ENCODE assay signal across 19 cellular contexts in genomic region chr5:112005533-112005926, GRCh38.
A peak's percentile ranks its signal among the peaks of the same experiment; 100 is the strongest.
DNase-seq lines count a peak whose midpoint lies in the region; ATAC-seq, FAIRE-seq and TF ChIP-seq lines count a peak whose summit lies in the region.
"Had no signal": no experiment of that assay in that cellular context is flagged by ENCODE, and none has a peak within 500 bp of the region (broad histone marks: within the 10 kb centered on the region; RNA-seq: fewer than 3 reads in every experiment).

No MANE protein-coding gene starts in this region.

- H3K4me1 Mint-ChIP-seq in CD14-positive monocyte = peaks cover 10% of the 10 kb centered on the region
- H3K4me1 Mint-ChIP-seq: immature natural killer cell had no signal

- no peaks in the 10 kb centered on the region for H3K9me2 ChIP-seq in SK-N-SH

- H2AK5ac ChIP-seq in neuronal stem cell (ENCODE audit: low read depth, low read length) = no peak overlapping the region

- DNase-seq in SK-N-SH (no peak), GM12878 (ENCODE audit: low read depth, low spot score) (no peak), glomerular visceral epithelial cell (ENCODE audit: extremely low spot score) (peak; percentile 55), CD14-positive monocyte (ENCODE audit: low spot score) (no peak), breast epithelium (ENCODE audit: low spot score in 2 of 2) (no peak), neuronal stem cell (ENCODE audit: low spot score) (no peak), psoas muscle (no peak)
- DNase-seq: activated CD4-positive, alpha-beta memory T cell treated with anti-CD3 and anti-CD28 coated beads for 36 hours; amygdala; immature natural killer cell; NCI-H1417 treated with DMSO at 0.1 percent for 48 hours; OCI-M1; spleen had no signal

- no peak overlapping the region for H2BK12ac ChIP-seq in neuronal stem cell (ENCODE audit: low read length)

- POLR2A ChIA-PET in SK-N-SH (lab: Yijun Ruan, JAX) (no interaction called here), GM12878 (lab: Charles Lee) (no interaction called here)

- no peak for FAIRE-seq in GM12878 (lab: Jason Lieb, UNC)

- H4K91ac ChIP-seq in neuronal stem cell (ENCODE audit: low read depth, low read length, poor library complexity) = no peak overlapping the region

- intact Hi-C loops in GM12878 (cut with micrococcal nuclease; ENCODE audit: unreplicated experiment) (loop anchor here (5.0 to 10.0 kb wide), 2 partner anchors 112 to 251 kb away; partner anchors contain the start of gene NREP), CD14-positive monocyte (cut with micrococcal nuclease) (no loop called here), breast epithelium (cut with DNase I; ENCODE audit: low total_unique reads) (no loop called here), psoas muscle (cut with DNase I) (no loop called here)

- no peaks in the 10 kb centered on the region for H3K36me3 ChIP-seq in SK-N-SH (replicated peaks in 1 of 2; ENCODE audit: control insufficient read depth in 1 of 2, insufficient read depth in 2 of 2, low read length in 1 of 2)
- H3K36me3 ChIP-seq in GM12878 (ENCODE audit: control insufficient read depth in 2 of 2, insufficient read depth in 2 of 2, low read length in 1 of 2) = no peaks in the 10 kb centered on the region
- H3K36me3 ChIP-seq in breast epithelium = no peaks in the 10 kb centered on the region
- no peaks in the 10 kb centered on the region for H3K36me3 ChIP-seq in neuronal stem cell (replicated peaks in 1 of 2; ENCODE audit: control insufficient read depth in 2 of 2, insufficient read depth in 2 of 2, low read length in 2 of 2)
- no peaks in the 10 kb centered on the region for H3K36me3 ChIP-seq in psoas muscle (ENCODE audit: insufficient read depth in 1 of 2, low read depth in 1 of 2)
- H3K36me3 ChIP-seq: gastroesophageal sphincter, spleen had no signal

- H3K23ac ChIP-seq in neuronal stem cell (ENCODE audit: low read depth, low read length, poor library complexity) = no peak overlapping the region

- H3K27me3 Mint-ChIP-seq in CD14-positive monocyte (ENCODE audit: low read depth in 3 of 3) = no peaks in the 10 kb centered on the region

- peak in 1 of 2 experiments; percentile 15; a peak in 1 of 4 replicates for TF ChIP-seq EP300 in SK-N-SH (IDR thresholded peaks at IDR 0.05; ENCODE audit: borderline replicate concordance in 1 of 2, low read depth in 1 of 2, low read length in 1 of 2)
- TF ChIP-seq EP300 in GM12878 (IDR thresholded peaks at IDR 0.05; ENCODE audit: borderline replicate concordance in 1 of 2, control insufficient read depth in 1 of 2, low read depth in 2 of 2, low read length in 2 of 2) = no peak

- TF ChIP-seq RAD21 in SK-N-SH (IDR thresholded peaks at IDR 0.05; ENCODE audit: low read length) = no peak
- no peak for TF ChIP-seq RAD21 in GM12878 (IDR thresholded peaks at IDR 0.05; ENCODE audit: insufficient read depth, low read depth, low read length)

- H3K36me3 Mint-ChIP-seq in CD14-positive monocyte = no peaks in the 10 kb centered on the region
- H3K36me3 Mint-ChIP-seq: activated CD4-positive, alpha-beta memory T cell treated with anti-CD3 and anti-CD28 coated beads for 36 hours; immature natural killer cell; mesothelial cell of epicardium had no signal

- WGBS in SK-N-SH (ENCODE audit: low lambda C conversion rate) = 88% methylated on average over 1 of the region's 1 CpG
- WGBS in GM12878 (ENCODE audit: insufficient coverage, insufficient replicate concordance, low lambda C conversion rate, missing lambda C conversion rate) = 40% methylated on average over 1 of the region's 1 CpG
- no CpG with 5 or more reads among the region's 1 CpG for WGBS in neuronal stem cell (ENCODE audit: extremely low coverage in 2 of 2, insufficient read length in 2 of 2, insufficient replicate concordance in 1 of 2), 2 donors
- 82 to 93% (median 91%) methylated on average over 1 of the region's 1 CpG for WGBS in psoas muscle, 3 donors

- peak overlapping the region in 1 of 2 experiments; percentile 95; a peak in 2 of 4 replicates for H3K27ac ChIP-seq in SK-N-SH (ENCODE audit: low read depth in 2 of 2, low read length in 1 of 2)
- H3K27ac ChIP-seq in GM12878 (ENCODE audit: control insufficient read depth, insufficient read depth) = 0 out of 2 replicates have a peak overlapping the region, but pooled peaks have one; percentile 8
- no peak overlapping the region for H3K27ac ChIP-seq in breast epithelium
- no peak overlapping the region for H3K27ac ChIP-seq in neuronal stem cell (replicated peaks; ENCODE audit: low read length)
- no peak overlapping the region for H3K27ac ChIP-seq in psoas muscle
- H3K27ac ChIP-seq: 22Rv1, gastroesophageal sphincter, KMS-11, spleen had no signal

- H3K4me1 ChIP-seq in SK-N-SH (ENCODE audit: control insufficient read depth in 1 of 2, insufficient read depth in 2 of 2, low read depth in 1 of 2, low read length in 1 of 2) (peaks cover 2 to 32% of the 10 kb centered on the region in 2 experiments), GM12878 (ENCODE audit: control insufficient read depth, insufficient read depth, low read length) (peaks cover 7% of the 10 kb centered on the region), breast epithelium (no peaks in the 10 kb centered on the region), neuronal stem cell (ENCODE audit: control insufficient read depth in 2 of 2, insufficient read depth in 1 of 2, low read depth in 1 of 2, low read length in 2 of 2) (no peaks in the 10 kb centered on the region), psoas muscle (no peaks in the 10 kb centered on the region)
- H3K4me1 ChIP-seq: spleen had no signal

- RAD21 ChIA-PET in GM12878 (lab: Charles Lee; ENCODE audit: unreplicated experiment) = no interaction called here

- ATAC-seq in SK-N-SH treated with all-trans-retinoic acid at 6 μM for 48 hours (no peak), GM12878 (no peak), psoas muscle (no peak)
- ATAC-seq: gastroesophageal sphincter had no signal

- no peak overlapping the region for H4K8ac ChIP-seq in neuronal stem cell (ENCODE audit: low read depth, low read length)

- H3K18ac ChIP-seq in neuronal stem cell (ENCODE audit: low read length) = no peak overlapping the region

- H3K4me2 ChIP-seq in SK-N-SH (peak overlapping the region; percentile 13; the same call in 1 of the 2 replicates), GM12878 (ENCODE audit: control insufficient read depth, insufficient read depth) (no peak overlapping the region), neuronal stem cell (ENCODE audit: insufficient read depth, low read length, poor library complexity, severe bottlenecking) (no peak overlapping the region)
- H3K4me2 ChIP-seq: KMS-11 had no signal

- H4K20me1 ChIP-seq in SK-N-SH (ENCODE audit: insufficient read depth) = no peaks in the 10 kb centered on the region
- H4K20me1 ChIP-seq in GM12878 (ENCODE audit: control insufficient read depth, insufficient read depth) = no peaks in the 10 kb centered on the region

- H3F3A ChIP-seq in SK-N-SH (replicated peaks; ENCODE audit: insufficient read depth) = peaks cover 27% of the 10 kb centered on the region

- in situ Hi-C loops in GM12878 (cut with MboI) = no loop called here

- no peaks in the 10 kb centered on the region for H3K9me3 ChIP-seq in SK-N-SH
- H3K9me3 ChIP-seq in GM12878 (replicated peaks; ENCODE audit: control insufficient read depth, insufficient read depth, low read length) = no peaks in the 10 kb centered on the region; the same call in 2 of the 3 replicates
- H3K9me3 ChIP-seq in breast epithelium = no peaks in the 10 kb centered on the region
- no peaks in the 10 kb centered on the region for H3K9me3 ChIP-seq in neuronal stem cell (replicated peaks in 1 of 2; ENCODE audit: control insufficient read depth in 2 of 2, insufficient read depth in 1 of 2, low read depth in 1 of 2, low read length in 2 of 2)
- H3K9me3 ChIP-seq in psoas muscle = no peaks in the 10 kb centered on the region
- H3K9me3 ChIP-seq: gastroesophageal sphincter, spleen had no signal

- no peak overlapping the region for H2AFZ ChIP-seq in SK-N-SH (ENCODE audit: low read depth)
- no peak overlapping the region for H2AFZ ChIP-seq in GM12878 (ENCODE audit: control insufficient read depth, low read depth, low read length)
- no peak overlapping the region for H2AFZ ChIP-seq in neuronal stem cell (ENCODE audit: low read length)

- SMC1A ChIA-PET in GM12878 (lab: Charles Lee; ENCODE audit: uncharacterized antibody, unreplicated experiment) = no interaction called here

- no peak overlapping the region for H3K27ac Mint-ChIP-seq in CD14-positive monocyte
- H3K27ac Mint-ChIP-seq: activated CD4-positive, alpha-beta memory T cell treated with anti-CD3 and anti-CD28 coated beads for 36 hours; immature natural killer cell; mesothelial cell of epicardium; stimulated activated naive CD8-positive, alpha-beta T cell treated with anti-CD3 and anti-CD28 coated beads, Interleukin-15, Interleukin-2, amounts not matched to agents 100 ng/mL and 50 ng/mL, for 24 hours had no signal

- H3K4me3 Mint-ChIP-seq in CD14-positive monocyte = no peak overlapping the region
- H3K4me3 Mint-ChIP-seq: activated CD4-positive, alpha-beta memory T cell treated with anti-CD3 and anti-CD28 coated beads for 36 hours; immature natural killer cell; mesothelial cell of epicardium; stimulated activated naive CD8-positive, alpha-beta T cell treated with anti-CD3 and anti-CD28 coated beads, Interleukin-15, Interleukin-2, amounts not matched to agents 100 ng/mL and 50 ng/mL, for 24 hours had no signal

- H3K27me3 ChIP-seq in SK-N-SH (ENCODE audit: insufficient read depth) (no peaks in the 10 kb centered on the region), GM12878 (replicated peaks in 1 of 2; ENCODE audit: control insufficient read depth in 2 of 2, insufficient read depth in 2 of 2, low read length in 1 of 2) (no peaks in the 10 kb centered on the region), breast epithelium (no peaks in the 10 kb centered on the region), neuronal stem cell (ENCODE audit: control insufficient read depth in 3 of 3, insufficient read depth in 3 of 3, low read depth in 1 of 3, low read length in 3 of 3) (no peaks in the 10 kb centered on the region), psoas muscle (ENCODE audit: insufficient read depth in 3 of 3, low read length in 2 of 3) (no peaks in the 10 kb centered on the region)
- H3K27me3 ChIP-seq: gastroesophageal sphincter, spleen had no signal

- H2BK120ac ChIP-seq in neuronal stem cell (ENCODE audit: low read depth, low read length) = no peak overlapping the region

- H3K79me1 ChIP-seq in neuronal stem cell (ENCODE audit: low read depth, low read length) = no peaks in the 10 kb centered on the region

- TF ChIP-seq CTCF in SK-N-SH (IDR thresholded peaks at IDR 0.05) (no peak), GM12878 (IDR thresholded peaks at IDR 0.05 in 2 of 3, conservative IDR thresholded peaks at IDR 0.05 in 1 of 3; ENCODE audit: control insufficient read depth in 2 of 3, extremely low read depth in 1 of 3, insufficient read depth in 1 of 3, low read depth in 3 of 3, low read length in 3 of 3) (no peak), CD14-positive monocyte (IDR thresholded peaks at IDR 0.05) (no peak), breast epithelium (IDR thresholded peaks at IDR 0.05) (no peak), psoas muscle (IDR thresholded peaks at IDR 0.05) (no peak)

- no peak overlapping the region for H3K14ac ChIP-seq in neuronal stem cell (ENCODE audit: low read length)

- no TSS peak for BruUV-seq in GM12878 (replicated peaks; lab: Mats Ljungman, UMichigan)

- TF ChIP-seq POLR2A in GM12878 (IDR thresholded peaks at IDR 0.05; ENCODE audit: low read depth, low read length) (no peak), breast epithelium (IDR thresholded peaks at IDR 0.05) (no peak)

- H2BK5ac ChIP-seq in neuronal stem cell (ENCODE audit: low read length) = no peak overlapping the region

- H3K79me2 ChIP-seq in SK-N-SH (ENCODE audit: insufficient read depth) = no peaks in the 10 kb centered on the region
- no peaks in the 10 kb centered on the region for H3K79me2 ChIP-seq in GM12878 (ENCODE audit: control insufficient read depth, insufficient read depth, low read length)

- H3K4me3 ChIP-seq in SK-N-SH (ENCODE audit: low read depth in 2 of 2, low read length in 1 of 2) (no peak overlapping the region), GM12878 (no peak overlapping the region), breast epithelium (no peak overlapping the region), neuronal stem cell (ENCODE audit: low read length in 2 of 2) (no peak overlapping the region), psoas muscle (no peak overlapping the region)
- H3K4me3 ChIP-seq: gastroesophageal sphincter, spleen had no signal

- H3K4ac ChIP-seq in neuronal stem cell (ENCODE audit: low read length) = no peak overlapping the region

- CTCF ChIA-PET in SK-N-SH (lab: Yijun Ruan, JAX) = interaction anchor here (0.6 kb wide), 1 partner anchor 392 kb away, joined by 3 read pairs; no protein-coding TSS in a partner anchor
- CTCF ChIA-PET in GM12878 (lab: Yijun Ruan, JAX) = interaction anchor here (0.5 kb wide), 1 partner anchor 1076 kb away, joined by 3 read pairs; no protein-coding TSS in a partner anchor

- H3K9ac ChIP-seq in SK-N-SH = peak overlapping the region; percentile 3; the same call in 1 of the 2 replicates
- no peak overlapping the region for H3K9ac ChIP-seq in GM12878 (ENCODE audit: control insufficient read depth, insufficient read depth, low read length)
- H3K9ac ChIP-seq in neuronal stem cell (ENCODE audit: low read depth, low read length, poor library complexity) = no peak overlapping the region
- H3K9ac ChIP-seq: KMS-11 had no signal

- H2BK15ac ChIP-seq in neuronal stem cell (ENCODE audit: low read length) = no peak overlapping the region

- H3K9me3 Mint-ChIP-seq in CD14-positive monocyte = peaks cover 0 to 4% (median 0%) of the 10 kb centered on the region in 7 donors
- H3K9me3 Mint-ChIP-seq: activated CD4-positive, alpha-beta memory T cell treated with anti-CD3 and anti-CD28 coated beads for 36 hours; immature natural killer cell; mesothelial cell of epicardium; stimulated activated naive CD8-positive, alpha-beta T cell treated with anti-CD3 and anti-CD28 coated beads, Interleukin-15, Interleukin-2, amounts not matched to agents 100 ng/mL and 50 ng/mL, for 24 hours had no signal

Comparison
In these comparisons a context has a peak if more than half of its experiments do, and no peak if none do; other contexts are left out.
1. Of the 26 proteins assayed by ChIP-seq in both GM12878 and SK-N-SH: peak only in GM12878: none; only in SK-N-SH: JUND, NFIC, PBX3 and TCF12; in both: none; in neither: 21; mixed calls (peak in some experiments, not most) for 1.